22 cellular contexts compared by ENCODE assay signal in genomic region chr17:14699569-14700190, GRCh38.
A peak's percentile ranks its signal among the peaks of the same experiment; 100 is the strongest.
DNase-seq lines count a peak whose midpoint lies in the region; ATAC-seq and TF ChIP-seq lines count a peak whose summit lies in the region.
"Had no signal": no experiment of that assay in that cellular context is flagged by ENCODE, and none has a peak within 500 bp of the region (broad histone marks: within the 10 kb centered on the region; RNA-seq: fewer than 3 reads in every experiment).

No MANE protein-coding gene starts in this region.

- peak; percentile 71 for DNase-seq in NCI-H69 (lab: John Stamatoyannopoulos, UW)
- peak; percentile 31 for DNase-seq in epithelial cell of prostate (ENCODE audit: low read depth, low spot score)
- DNase-seq in kidney tubule cell (ENCODE audit: low spot score): no peak
- DNase-seq in RWPE1 (ENCODE audit: low spot score): no peak
- DNase-seq: activated CD4-positive, alpha-beta T cell treated with anti-CD3 and anti-CD28 coated beads, Interleukin-2, amount 10 ng/mL, durations not matched to agents 7 days and 5 days; CD4-positive, alpha-beta T cell; DMS153; naive thymus-derived CD4-positive, alpha-beta T cell; NCI-H1105; NCI-H2171; NCI-H82; SIG-M5; stimulated activated CD4-positive, alpha-beta T cell treated with anti-CD3 and anti-CD28 coated beads, Interleukin-2, amount 100 ng/mL, for 24 hours; stimulated activated naive CD8-positive, alpha-beta T cell treated with anti-CD3 and anti-CD28 coated beads, Interleukin-15, Interleukin-2, amounts not matched to agents 100 U/mL and 50 U/mL, for 24 hours; T-helper 1 cell had no signal

- POLR2A ChIA-PET in RWPE1 (lab: Yijun Ruan, JAX; ENCODE audit: low non-redundant PET): no interaction called here

- peak overlapping the region; percentile 81 for H3K27ac ChIP-seq in HUES48 (ENCODE audit: low read depth, low read length)
- no peak overlapping the region for H3K27ac ChIP-seq in epithelial cell of prostate
- no peak overlapping the region for H3K27ac ChIP-seq in RWPE1
- H3K27ac ChIP-seq: KMS-11, tibial nerve had no signal

- H3K36me3 ChIP-seq in HUES48 (ENCODE audit: control insufficient read depth, insufficient read depth, low read length) (no peaks in the 10 kb centered on the region), neuron (ENCODE audit: insufficient read depth, low read length) (no peaks in the 10 kb centered on the region)
- H3K36me3 ChIP-seq: tibial nerve had no signal

- ATAC-seq in GM18519 (IDR thresholded peaks at IDR 0.05; ENCODE audit: low FRiP score, unreplicated experiment) (no peak), HG03045 (IDR thresholded peaks at IDR 0.05; ENCODE audit: unreplicated experiment) (no peak)
- ATAC-seq: activated naive CD4-positive, alpha-beta T cell treated with anti-CD3 and anti-CD28 coated beads, Interleukin-2, amount 50 U/mL, for 72 hours; naive thymus-derived CD4-positive, alpha-beta T cell; stimulated activated naive CD8-positive, alpha-beta T cell treated with anti-CD3 and anti-CD28 coated beads, Interleukin-15, Interleukin-2, amounts not matched to agents 100 U/mL and 50 U/mL, for 24 hours had no signal

- no peak overlapping the region for H3K9ac ChIP-seq in HUES48 (ENCODE audit: low read depth, low read length)
- H3K9ac ChIP-seq: KMS-11 had no signal

- CTCF ChIA-PET in RWPE1 (lab: Yijun Ruan, JAX): no interaction called here

- no peak overlapping the region for H3K4me3 ChIP-seq in HUES48 (ENCODE audit: low read depth, low read length)
- no peak overlapping the region for H3K4me3 ChIP-seq in neuron (ENCODE audit: low read length)
- H3K4me3 ChIP-seq: tibial nerve had no signal

- peaks cover 18% of the 10 kb centered on the region for H3K4me1 ChIP-seq in HUES48 (ENCODE audit: control insufficient read depth, insufficient read depth, low read length)
- peaks cover 20% of the 10 kb centered on the region for H3K4me1 ChIP-seq in neuron (ENCODE audit: insufficient read depth, low read length)
- H3K4me1 ChIP-seq: tibial nerve had no signal

- H2AFZ ChIP-seq in neuron (ENCODE audit: low read depth, low read length): peak overlapping the region; percentile 8

- peaks cover 9% of the 10 kb centered on the region; the same call in 1 of the 2 replicates for H3K27me3 ChIP-seq in HUES48 (ENCODE audit: control insufficient read depth, insufficient read depth, low read length)
- no peaks in the 10 kb centered on the region for H3K27me3 ChIP-seq in neuron (ENCODE audit: insufficient read depth, low read length)
- H3K27me3 ChIP-seq: tibial nerve had no signal

- H3K9me3 ChIP-seq in HUES48 (ENCODE audit: control insufficient read depth, insufficient read depth, low read length) (no peaks in the 10 kb centered on the region), neuron (ENCODE audit: low read length) (peaks cover 3% of the 10 kb centered on the region)
- H3K9me3 ChIP-seq: tibial nerve had no signal

- TF ChIP-seq CTCF in RWPE1 (conservative IDR thresholded peaks at IDR 0.05; ENCODE audit: low read depth): no peak

Comparison
In these comparisons a context has a peak if more than half of its experiments do, and no peak if none do; other contexts are left out.
1. DNase-seq: peak in NCI-H69 (single experiment) and epithelial cell of prostate (single experiment); none in kidney tubule cell (single experiment) and RWPE1 (single experiment).